ENCODE assay signal across 1 cellular context in the genomic region with DNA sequence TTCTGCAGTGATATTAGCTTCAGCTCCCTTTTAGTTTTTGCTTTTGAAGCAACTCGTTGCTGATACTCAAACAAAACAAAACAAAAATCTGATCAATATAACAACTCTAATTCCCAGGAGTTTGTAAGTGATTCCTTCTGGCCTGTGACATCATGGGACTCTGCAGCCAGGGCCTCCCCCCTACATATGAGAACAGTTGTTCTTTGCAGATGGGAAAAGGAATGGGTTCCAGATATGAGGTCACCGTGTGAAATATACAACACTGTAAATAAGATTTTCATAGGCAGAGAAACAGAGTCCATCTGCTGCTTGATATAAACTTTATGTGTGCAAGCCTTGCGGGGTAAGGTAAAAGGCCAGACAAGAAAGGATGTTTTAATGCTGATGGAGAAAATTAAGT.
TF ChIP-seq lines count a peak whose summit lies in the region.

No MANE protein-coding gene starts in this region.

TF ChIP-seq in IMR-90, 13 proteins besides CTCF, POLR2A, EP300 and RAD21:
- TF ChIP-seq CEBPB (IDR thresholded peaks at IDR 0.05; ENCODE audit: low read depth, low read length) (no peak), SMC3 (IDR thresholded peaks at IDR 0.05; ENCODE audit: low read depth, low read length) (no peak), MAZ (IDR thresholded peaks at IDR 0.05; ENCODE audit: borderline replicate concordance, low read depth, low read length) (no peak), MXI1 (IDR thresholded peaks at IDR 0.05; ENCODE audit: borderline replicate concordance, low read depth, low read length) (no peak), BHLHE40 (IDR thresholded peaks at IDR 0.05; ENCODE audit: low read depth, low read length) (no peak), FOS (IDR thresholded peaks at IDR 0.05; ENCODE audit: low read depth, low read length) (no peak), ELK1 (IDR thresholded peaks at IDR 0.05; ENCODE audit: borderline replicate concordance, low read depth, low read length) (no peak)
